11 cellular contexts compared by ENCODE assay signal in genomic region chr22:35749808-35750207, GRCh38. TPM values are rescaled to one million over a fixed set of nuclear protein-coding genes. Genes with fewer than 3 reads are reported as not detected.
DNase-seq lines count a peak whose midpoint lies in the region; ATAC-seq, FAIRE-seq and TF ChIP-seq lines count a peak whose summit lies in the region.
"Had no signal": no experiment of that assay in that cellular context is flagged by ENCODE, and none has a peak within 500 bp of the region (broad histone marks: within the 10 kb centered on the region; RNA-seq: fewer than 3 reads in every experiment).

No MANE protein-coding gene starts in this region.

- intact Hi-C loops in HepG2 (cut with micrococcal nuclease; ENCODE audit: unreplicated experiment), result no loop called here

- TF ChIP-seq POLR2A in GM12892 (IDR thresholded peaks at IDR 0.05; ENCODE audit: low read depth, low read length), result no peak
- no peak for TF ChIP-seq POLR2A in HepG2 (IDR thresholded peaks at IDR 0.05; ENCODE audit: insufficient read depth in 1 of 2, low read depth in 2 of 2, low read length in 2 of 2)

- H3K4me1 ChIP-seq in HepG2 (ENCODE audit: insufficient read depth, low read length), result peaks cover 5% of the 10 kb centered on the region; the same call in 1 of the 2 replicates

- BruUV-seq in HepG2 (replicated peaks; lab: Mats Ljungman, UMichigan), result no TSS peak

- H4K20me1 ChIP-seq in HepG2 (ENCODE audit: insufficient read depth, low read length), result no peaks in the 10 kb centered on the region

- peaks cover 4 to 16% of the 10 kb centered on the region in 2 experiments for H3K36me3 ChIP-seq in HepG2 (replicated peaks in 1 of 2; ENCODE audit: control insufficient read depth in 1 of 2, insufficient read depth in 2 of 2, low read length in 2 of 2)

- H3K79me2 ChIP-seq in HepG2 (ENCODE audit: insufficient read depth, low read length), result no peaks in the 10 kb centered on the region

- H3K27ac ChIP-seq in HepG2 (ENCODE audit: extremely low read length, insufficient read depth, low read length), result no peak overlapping the region

- no peaks in the 10 kb centered on the region for H3K27me3 ChIP-seq in HepG2 (ENCODE audit: control insufficient read depth in 1 of 2, insufficient read depth in 2 of 2, low read length in 2 of 2)

- no peak for TF ChIP-seq RAD21 in HepG2 (CRISPR knock-in tag; IDR thresholded peaks at IDR 0.05)

- DNase-seq in GM12892 (ENCODE audit: insufficient read length), result no peak
- DNase-seq in kidney glomerular epithelial cell (lab: John Stamatoyannopoulos, UW), result peak; percentile 86
- no peak for DNase-seq in HepG2 (ENCODE audit: low spot score)
- no peak for DNase-seq in cortex of kidney (lab: John Stamatoyannopoulos, UW)
- DNase-seq in HCEC 1CT, result no peak
- DNase-seq: activated CD4-positive, alpha-beta T cell treated with anti-CD3 and anti-CD28 coated beads for 4 hours; NCI-H1417 had no signal

- H3K4me3 ChIP-seq in HepG2 (replicated peaks in 1 of 3; ENCODE audit: insufficient read depth in 1 of 3, low read depth in 2 of 3, low read length in 3 of 3), result no peak overlapping the region

- CTCF ChIA-PET in HepG2 (lab: Yijun Ruan, JAX; ENCODE audit: low intra/inter-chr PET ratio, low total read pairs), result no interaction called here

- ATAC-seq in GM21717 (IDR thresholded peaks at IDR 0.05; ENCODE audit: unreplicated experiment) (peak; percentile 66), HG03571 (IDR thresholded peaks at IDR 0.05; ENCODE audit: unreplicated experiment) (peak; percentile 73), HepG2 (no peak), SK-N-SH treated with all-trans-retinoic acid at 6 μM for 48 hours (no peak)

- peak; percentile 95 for FAIRE-seq in GM12892 (lab: Jason Lieb, UNC)
- FAIRE-seq in HepG2 (lab: Jason Lieb, UNC), result no peak

- TF ChIP-seq CTCF in HepG2 (CRISPR knock-in tag; IDR thresholded peaks at IDR 0.05), result no peak

- TF ChIP-seq EP300 in HepG2 (IDR thresholded peaks at IDR 0.05; ENCODE audit: low read depth in 2 of 2, low read length in 2 of 2), result no peak
- TF ChIP-seq EP300 in HepG2 (CRISPR knock-in tag; IDR thresholded peaks at IDR 0.05; ENCODE audit: borderline replicate concordance), result no peak

- 90% methylated on average over 10 of the region's 10 CpGs for WGBS in HepG2 (ENCODE audit: low lambda C conversion rate)

- H3K9me3 ChIP-seq in HepG2 (ENCODE audit: low read length), result no peaks in the 10 kb centered on the region

- in situ Hi-C loops in HepG2 (cut with HindIII; ENCODE audit: extremely low pct_ligation_motif_present, low pct_unique_long_range_greater_than_20kb), result loop anchor here (25.0 kb wide), 2 partner anchors 313 to 362 kb away; no protein-coding TSS in a partner anchor

- H3K9ac ChIP-seq in HepG2 (ENCODE audit: insufficient read depth, low read depth, low read length), result no peak overlapping the region

- H3K4me2 ChIP-seq in HepG2 (ENCODE audit: low read depth, low read length), result no peak overlapping the region

- no peak overlapping the region for H2AFZ ChIP-seq in HepG2 (ENCODE audit: low read length)

- POLR2A ChIA-PET in HepG2 (lab: Yijun Ruan, JAX), result no interaction called here

TF ChIP-seq in HepG2, 621 proteins besides CTCF, POLR2A, EP300 and RAD21 (continues in another document):
- no peak for TF ChIP-seq SIX4 (CRISPR knock-in tag; IDR thresholded peaks at IDR 0.05)
- TF ChIP-seq PLSCR1 (CRISPR knock-in tag; IDR thresholded peaks at IDR 0.05; ENCODE audit: borderline replicate concordance), result no peak
- TF ChIP-seq ZNF788 (CRISPR knock-in tag; IDR thresholded peaks at IDR 0.05; ENCODE audit: borderline replicate concordance), result no peak
- no peak for TF ChIP-seq ZNF891 (CRISPR knock-in tag; IDR thresholded peaks at IDR 0.05)
- TF ChIP-seq ATF3 (CRISPR knock-in tag; IDR thresholded peaks at IDR 0.05), result no peak
- TF ChIP-seq PAX8 (CRISPR knock-in tag; IDR thresholded peaks at IDR 0.05; ENCODE audit: borderline replicate concordance), result no peak
- TF ChIP-seq TAF15 (IDR thresholded peaks at IDR 0.05; ENCODE audit: low read depth, low read length, poor library complexity, severe bottlenecking), result no peak

TF ChIP-seq in SK-N-SH treated with all-trans-retinoic acid at 6 μM for 48 hours, 23 proteins besides CTCF, POLR2A, EP300 and RAD21:
- TF ChIP-seq TCF4 (CRISPR knock-in tag; IDR thresholded peaks at IDR 0.05; ENCODE audit: borderline replicate concordance) (no peak), SNAI2 (CRISPR knock-in tag; IDR thresholded peaks at IDR 0.05) (no peak)

RNA-seq across cellular contexts. Expression of gene APOL5, which starts 32.1 kb away (rescaled TPM):
- polyA plus RNA-seq in GM12892 (2012; ENCODE audit: missing spikeins), result not detected
- not detected in 2 replicates for total RNA-seq in HepG2 (2016; rRNA removed; fragmentation: Illumina TruSeq; extraction: Trizol)
- not detected in 2 replicates for total RNA-seq in HepG2 (2016; cell fraction: cytosol; rRNA removed; fragmentation: Illumina TruSeq; extraction: Trizol; ENCODE audit: low read depth)
- not detected in 2 replicates for total RNA-seq in HepG2 (2016; cell fraction: insoluble cytoplasmic fraction; rRNA removed; fragmentation: Illumina TruSeq; extraction: Trizol)
- not detected in 2 replicates for total RNA-seq in HepG2 (2016; cell fraction: membrane; rRNA removed; fragmentation: Illumina TruSeq; extraction: Trizol)
- not detected in 2 replicates for total RNA-seq in HepG2 (2016; cell fraction: nucleus; rRNA removed; fragmentation: Illumina TruSeq; extraction: Trizol)
- not detected in 2 replicates for polyA plus RNA-seq in HepG2 (2011; rRNA removed)
- not detected in 2 replicates for polyA plus RNA-seq in HepG2 (2011; cell fraction: cytosol; rRNA removed)
- polyA plus RNA-seq in HepG2 (2011; cell fraction: nucleus; rRNA removed), result not detected in 2 replicates
- polyA plus RNA-seq in HepG2 (2012), result not detected in 2 replicates
- not detected in 2 replicates for polyA plus RNA-seq in HepG2 (2016; cell fraction: cytosol; fragmentation: Illumina TruSeq; extraction: Trizol; ENCODE audit: low read depth)
- not detected in 2 replicates for polyA plus RNA-seq in HepG2 (2016; cell fraction: insoluble cytoplasmic fraction; fragmentation: Illumina TruSeq; extraction: Trizol; ENCODE audit: low read depth)
- polyA plus RNA-seq in HepG2 (2016; cell fraction: membrane; fragmentation: Illumina TruSeq; extraction: Trizol; ENCODE audit: low read depth), result not detected in 2 replicates
- polyA plus RNA-seq in HepG2 (2016; cell fraction: nucleus; fragmentation: Illumina TruSeq; extraction: Trizol; ENCODE audit: insufficient read depth, low read depth), result not detected in 2 replicates
- not detected in 2 replicates for polyA minus RNA-seq in HepG2 (2011; rRNA and poly(A)+ RNA removed; ENCODE audit: low replicate concordance)
- polyA minus RNA-seq in HepG2 (2011; cell fraction: cytosol; rRNA and poly(A)+ RNA removed), result not detected in 2 replicates
- polyA minus RNA-seq in HepG2 (2011; cell fraction: nucleus; rRNA and poly(A)+ RNA removed), result not detected in 2 replicates
- total RNA-seq: dermis microvascular lymphatic vessel endothelial cell had no signal

Comparison
In these comparisons a context has a peak if more than half of its experiments do, and no peak if none do; other contexts are left out.
1. ATAC-seq: peak in GM21717 (single experiment) and HG03571 (single experiment); none in HepG2 (single experiment) and SK-N-SH treated with all-trans-retinoic acid at 6 μM for 48 hours (single experiment).